In genomic region chr10:33134011-33134751, GRCh38 we compare ENCODE assay signal across 8 cellular contexts.
DNase-seq lines count a peak whose midpoint lies in the region; ATAC-seq and TF ChIP-seq lines count a peak whose summit lies in the region.

No MANE protein-coding gene starts in this region.

- H3K9me3 Mint-ChIP-seq in CD14-positive monocyte: peaks cover 0 to 3% (median 0%) of the 10 kb centered on the region in 7 donors

- no peaks in the 10 kb centered on the region for H4K20me1 ChIP-seq in OCI-LY3 (ENCODE audit: insufficient read depth, low read length)

- ATAC-seq in GM21390 (IDR thresholded peaks at IDR 0.05; ENCODE audit: unreplicated experiment): peak; percentile 49

- no peak overlapping the region for H3K4me3 Mint-ChIP-seq in CD14-positive monocyte

- H3K27ac ChIP-seq in OCI-LY3 (ENCODE audit: low read length): peak overlapping the region; percentile 71

- H3K27ac Mint-ChIP-seq in CD14-positive monocyte: peak overlapping the region in 1 of 7 donors; percentile 21

- peaks cover 56% of the 10 kb centered on the region for H3K4me1 ChIP-seq in OCI-LY3 (ENCODE audit: low read length)

- peak; percentile 75 for DNase-seq in AG08395 (ENCODE audit: low spot score)
- peak; percentile 71 for DNase-seq in activated T-helper 9 cell treated with anti-CD3 and anti-CD28 coated beads, Interleukin-2, amount 50 U/mL, for 16 hours (ENCODE audit: low read depth)
- peak; percentile 90 for DNase-seq in iris pigment epithelial cell (ENCODE audit: low read depth)
- DNase-seq in stimulated activated CD4-positive, alpha-beta T cell treated with anti-CD3 and anti-CD28 coated beads, TNF-alpha, amount 100 ng/mL, for 48 hours (ENCODE audit: low read depth in 3 of 3): peak; percentile 61 to 80 (median 73)
- no peak for DNase-seq in Kasumi-1 (lab: John Stamatoyannopoulos, UW)
- DNase-seq in CD14-positive monocyte (ENCODE audit: low spot score): no peak

- TF ChIP-seq CTCF in OCI-LY3 (IDR thresholded peaks at IDR 0.05; ENCODE audit: low read depth, low read length) (no peak), CD14-positive monocyte (IDR thresholded peaks at IDR 0.05) (no peak)

- no peak overlapping the region; the same call in 1 of the 2 replicates for H3K9ac ChIP-seq in OCI-LY3 (ENCODE audit: low read length)

- peak overlapping the region; percentile 30 for H3K4me3 ChIP-seq in OCI-LY3 (ENCODE audit: low read length)

- H3K27me3 ChIP-seq in OCI-LY3 (ENCODE audit: low read depth, low read length): no peaks in the 10 kb centered on the region

- no peaks in the 10 kb centered on the region for H3K36me3 Mint-ChIP-seq in CD14-positive monocyte

- intact Hi-C loops in CD14-positive monocyte (cut with micrococcal nuclease): no loop called here

- peak overlapping the region; percentile 74 for H3K4me2 ChIP-seq in OCI-LY3 (ENCODE audit: low read length)

- peaks cover 0 to 5% (median 2%) of the 10 kb centered on the region in 3 donors for H3K27me3 Mint-ChIP-seq in CD14-positive monocyte (ENCODE audit: low read depth in 3 of 3)

- no peaks in the 10 kb centered on the region for H3K36me3 ChIP-seq in OCI-LY3 (replicated peaks; ENCODE audit: low read depth, low read length)

- no peak overlapping the region for H2AFZ ChIP-seq in OCI-LY3 (ENCODE audit: low read depth, low read length)

- no peaks in the 10 kb centered on the region for H3K9me3 ChIP-seq in OCI-LY3 (ENCODE audit: insufficient read depth, low read length)

- H3K4me1 Mint-ChIP-seq in CD14-positive monocyte: no peaks in the 10 kb centered on the region

- no peaks in the 10 kb centered on the region for H3K79me2 ChIP-seq in OCI-LY3 (ENCODE audit: low read length)

Comparison
In these comparisons a context has a peak if more than half of its experiments do, and no peak if none do; other contexts are left out.
1. DNase-seq: peak in AG08395 (single experiment), activated T-helper 9 cell treated with anti-CD3 and anti-CD28 coated beads, Interleukin-2, amount 50 U/mL, for 16 hours (single experiment), iris pigment epithelial cell (single experiment) and stimulated activated CD4-positive, alpha-beta T cell treated with anti-CD3 and anti-CD28 coated beads, TNF-alpha, amount 100 ng/mL, for 48 hours (3 of 3); none in Kasumi-1 (0 of 2) and CD14-positive monocyte (single experiment).